20 cellular contexts compared by ENCODE assay signal in genomic region chr7:80334908-80335307, GRCh38.
DNase-seq lines count a peak whose midpoint lies in the region; TF ChIP-seq lines count a peak whose summit lies in the region.
"Had no signal": no experiment of that assay in that cellular context is flagged by ENCODE, and none has a peak within 500 bp of the region (broad histone marks: within the 10 kb centered on the region; RNA-seq: fewer than 3 reads in every experiment).

No MANE protein-coding gene starts in this region.

- dilution Hi-C loops in mammary epithelial cell (cut with HindIII; ENCODE audit: low sequenced_read_pairs): no loop called here

- H3K9me3 ChIP-seq in mammary epithelial cell (replicated peaks; ENCODE audit: insufficient read depth, low read length) (no peaks in the 10 kb centered on the region), breast epithelium (no peaks in the 10 kb centered on the region), colonic mucosa (no peaks in the 10 kb centered on the region), subcutaneous abdominal adipose tissue (ENCODE audit: control insufficient read depth in 5 of 5, low read length in 5 of 5) (no peaks in the 10 kb centered on the region)
- H3K9me3 ChIP-seq: MG63, sigmoid colon had no signal

- H3K4me2 ChIP-seq in mammary epithelial cell (ENCODE audit: insufficient read depth, low read depth, low read length): no peak overlapping the region

- H3K27ac ChIP-seq in mammary epithelial cell (ENCODE audit: insufficient read depth, low read depth, low read length) (no peak overlapping the region), breast epithelium (no peak overlapping the region), colonic mucosa (peak overlapping the region; percentile 53), subcutaneous abdominal adipose tissue (ENCODE audit: low read depth, low read length) (peak overlapping the region; percentile 10)
- H3K27ac ChIP-seq: GM23248, parathyroid adenoma had no signal

- DNase-seq in mammary epithelial cell: no peak
- no peak for DNase-seq in breast epithelium (ENCODE audit: low spot score in 2 of 2)
- DNase-seq in colonic mucosa: no peak
- peak; percentile 19 for DNase-seq in midbrain (lab: John Stamatoyannopoulos, UW)
- no peak for DNase-seq in hypothalamus (lab: John Stamatoyannopoulos, UW)
- no peak for DNase-seq in NCI-H2081 treated with DMSO at 0.1 percent for 48 hours (lab: John Stamatoyannopoulos, UW)
- no peak for DNase-seq in dermis blood vessel endothelial cell
- DNase-seq: activated CD4-positive, CD25-positive, alpha-beta regulatory T cell treated with anti-CD3 and anti-CD28 coated beads, Interleukin-2, amount 50 U/mL, for 72 hours; activated CD8-positive, alpha-beta T cell treated with anti-CD3 and anti-CD28 coated beads for 36 hours; activated effector memory CD4-positive, alpha-beta T cell treated with anti-CD3 and anti-CD28 coated beads, Interleukin-2, amount 50 U/mL, for 16 hours; activated T-cell treated with anti-CD3 and anti-CD28 coated beads for 4 hours; AML-193; effector CD4-positive, alpha-beta T cell; GDM1; GM23248; MG63; natural killer cell; sigmoid colon had no signal

- no peak overlapping the region for H2AFZ ChIP-seq in mammary epithelial cell (ENCODE audit: low read depth, low read length)
- H2AFZ ChIP-seq: GM23248, parathyroid adenoma had no signal

- no peaks in the 10 kb centered on the region for H4K20me1 ChIP-seq in mammary epithelial cell (ENCODE audit: insufficient read depth, low read length)

- in situ Hi-C loops in mammary epithelial cell (cut with MboI; ENCODE audit: low sequenced_read_pairs in 2 of 2): no loop called here

- TF ChIP-seq POLR2A in breast epithelium (IDR thresholded peaks at IDR 0.05): no peak

- no peak for TF ChIP-seq CTCF in mammary epithelial cell (conservative IDR thresholded peaks at IDR 0.05 in 1 of 2, IDR thresholded peaks at IDR 0.05 in 1 of 2; ENCODE audit: extremely low read depth in 1 of 2, insufficient read depth in 1 of 2, low read depth in 1 of 2, low read length in 2 of 2)
- no peak for TF ChIP-seq CTCF in breast epithelium (IDR thresholded peaks at IDR 0.05)
- no peak for TF ChIP-seq CTCF in colonic mucosa (IDR thresholded peaks at IDR 0.05)

- no peaks in the 10 kb centered on the region for H3K79me2 ChIP-seq in mammary epithelial cell (ENCODE audit: insufficient read depth, low read length)
- H3K79me2 ChIP-seq: parathyroid adenoma had no signal

- H3K4me3 ChIP-seq in mammary epithelial cell (replicated peaks in 1 of 3; ENCODE audit: insufficient read depth in 1 of 3, low read depth in 2 of 3, low read length in 3 of 3) (no peak overlapping the region), breast epithelium (no peak overlapping the region), colonic mucosa (no peak overlapping the region), subcutaneous abdominal adipose tissue (ENCODE audit: low read depth in 1 of 5, low read length in 5 of 5) (no peak overlapping the region)
- H3K4me3 ChIP-seq: GM23248, MG63, sigmoid colon had no signal

- H3K27me3 ChIP-seq in mammary epithelial cell (ENCODE audit: insufficient read depth, low read length) (no peaks in the 10 kb centered on the region), breast epithelium (no peaks in the 10 kb centered on the region), colonic mucosa (no peaks in the 10 kb centered on the region), subcutaneous abdominal adipose tissue (ENCODE audit: control insufficient read depth in 5 of 5, insufficient read depth in 4 of 5, low read length in 5 of 5) (no peaks in the 10 kb centered on the region)
- H3K27me3 ChIP-seq: MG63, sigmoid colon had no signal

- no peaks in the 10 kb centered on the region for H3K4me1 ChIP-seq in mammary epithelial cell (ENCODE audit: insufficient read depth, low read length)
- no peaks in the 10 kb centered on the region for H3K4me1 ChIP-seq in breast epithelium
- H3K4me1 ChIP-seq in colonic mucosa: peaks cover 8% of the 10 kb centered on the region
- H3K4me1 ChIP-seq in subcutaneous abdominal adipose tissue (ENCODE audit: control insufficient read depth in 5 of 5, insufficient read depth in 5 of 5, low read length in 5 of 5): peaks cover 0 to 22% (median 18%) of the 10 kb centered on the region in 5 donors
- H3K4me1 ChIP-seq: parathyroid adenoma had no signal

- intact Hi-C loops in mammary epithelial cell (cut with micrococcal nuclease): no loop called here
- intact Hi-C loops in breast epithelium (cut with DNase I; ENCODE audit: low total_unique reads): no loop called here
- intact Hi-C loops in colonic mucosa (cut with DNase I): no loop called here

- no TSS peak for BruUV-seq in mammary epithelial cell (replicated peaks; lab: Mats Ljungman, UMichigan)

- H3K9ac ChIP-seq in mammary epithelial cell (ENCODE audit: insufficient read depth, low read length) (peak overlapping the region; percentile 4), colonic mucosa (ENCODE audit: low read depth in 2 of 2, low read length in 2 of 2) (no peak overlapping the region), subcutaneous abdominal adipose tissue (ENCODE audit: low read length in 5 of 5) (peak overlapping the region in 1 of 5 donors; percentile 16)
- H3K9ac ChIP-seq: GM23248, parathyroid adenoma had no signal

- H3K36me3 ChIP-seq in mammary epithelial cell (ENCODE audit: insufficient read depth, low read length): no peaks in the 10 kb centered on the region
- H3K36me3 ChIP-seq in breast epithelium: no peaks in the 10 kb centered on the region
- H3K36me3 ChIP-seq in colonic mucosa: no peaks in the 10 kb centered on the region
- no peaks in the 10 kb centered on the region for H3K36me3 ChIP-seq in subcutaneous abdominal adipose tissue (ENCODE audit: control insufficient read depth in 5 of 5, insufficient read depth in 5 of 5, low read length in 5 of 5)
- H3K36me3 ChIP-seq: MG63, sigmoid colon had no signal

- CTCF ChIA-PET in mammary epithelial cell (lab: Charles Lee; ENCODE audit: low non-redundant PET): no interaction called here

Comparison
In these comparisons a context has a peak if more than half of its experiments do, and no peak if none do; other contexts are left out.
1. H3K27ac ChIP-seq: peak in colonic mucosa (single experiment) and subcutaneous abdominal adipose tissue (single experiment); none in mammary epithelial cell (single experiment) and breast epithelium (0 of 2).